ENCODE assay signal across 19 cellular contexts in the genomic region with DNA sequence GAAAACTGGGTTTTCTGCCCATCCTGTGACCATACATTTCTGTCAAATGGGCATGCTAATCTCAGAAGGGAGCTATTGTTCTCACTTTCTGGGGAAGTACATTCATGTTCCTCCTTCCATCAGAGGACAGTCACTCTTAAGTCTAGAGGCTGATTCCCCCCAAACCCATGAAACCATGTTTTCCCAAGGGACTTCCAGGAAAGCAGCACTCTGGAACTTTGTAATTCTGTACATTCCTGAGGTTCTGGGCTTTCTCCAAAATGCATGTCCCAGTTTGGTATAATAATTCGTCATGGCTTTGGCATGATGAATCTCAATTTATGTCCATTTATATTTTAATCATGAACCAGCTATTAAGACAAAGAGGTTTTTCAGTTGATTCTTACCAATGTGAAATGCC.
DNase-seq lines count a peak whose midpoint lies in the region; ATAC-seq and TF ChIP-seq lines count a peak whose summit lies in the region.
"Had no signal": no experiment of that assay in that cellular context is flagged by ENCODE, and none has a peak within 500 bp of the region (broad histone marks: within the 10 kb centered on the region; RNA-seq: fewer than 3 reads in every experiment).

No MANE protein-coding gene starts in this region.

- no peak for ATAC-seq in GM18519 (IDR thresholded peaks at IDR 0.05; ENCODE audit: low FRiP score, unreplicated experiment)
- ATAC-seq in omental fat pad (ENCODE audit: low FRiP score) = no peak
- ATAC-seq: heart right ventricle had no signal

- H3K4me1 Mint-ChIP-seq in chondrocyte (ENCODE audit: low read depth) = peaks cover 55% of the 10 kb centered on the region

- H3K27me3 ChIP-seq in MG63 = no peaks in the 10 kb centered on the region
- H3K27me3 ChIP-seq: heart right ventricle had no signal

- H3K4me3 Mint-ChIP-seq in chondrocyte (ENCODE audit: unreplicated experiment) = no peak overlapping the region
- H3K4me3 Mint-ChIP-seq: nephron; stimulated activated naive CD8-positive, alpha-beta T cell treated with anti-CD3 and anti-CD28 coated beads, Interleukin-15, Interleukin-2, amounts not matched to agents 100 ng/mL and 50 ng/mL, for 24 hours had no signal

- DNase-seq in AG09319 (ENCODE audit: extremely low read depth, low read depth) (peak; percentile 72), MG63 (peak; percentile 12), chondrocyte (ENCODE audit: low spot score) (no peak), iris pigment epithelial cell (ENCODE audit: low read depth) (peak; percentile 8), NCI-H2171 (lab: John Stamatoyannopoulos, UW) (no peak), Ammon's horn (ENCODE audit: low spot score) (no peak), omental fat pad (ENCODE audit: low spot score) (no peak)
- DNase-seq: activated effector memory CD4-positive, alpha-beta T cell treated with anti-CD3 and anti-CD28 coated beads, Interleukin-2, amount 50 U/mL, for 16 hours; amniotic stem cell; Caco-2; heart right ventricle; kidney; MM.1S; NCI-H187; SIG-M5 had no signal

- TF ChIP-seq CTCF in AG09319 (IDR thresholded peaks at IDR 0.05; ENCODE audit: low read depth, low read length) = no peak
- TF ChIP-seq CTCF in chondrocyte (IDR thresholded peaks at IDR 0.05) = no peak
- TF ChIP-seq CTCF in omental fat pad (IDR thresholded peaks at IDR 0.05) = no peak

- no peaks in the 10 kb centered on the region for H3K9me3 ChIP-seq in MG63
- H3K9me3 ChIP-seq: Caco-2, heart right ventricle had no signal

- peaks cover 3% of the 10 kb centered on the region for H3K9me3 Mint-ChIP-seq in chondrocyte (ENCODE audit: low read depth)
- H3K9me3 Mint-ChIP-seq: nephron had no signal

- H3K36me3 ChIP-seq in MG63 = no peaks in the 10 kb centered on the region
- H3K36me3 ChIP-seq: heart right ventricle had no signal

- peak overlapping the region; percentile 42 for H3K27ac Mint-ChIP-seq in chondrocyte (ENCODE audit: unreplicated experiment)
- H3K27ac Mint-ChIP-seq: nephron; stimulated activated naive CD8-positive, alpha-beta T cell treated with anti-CD3 and anti-CD28 coated beads, Interleukin-15, Interleukin-2, amounts not matched to agents 100 ng/mL and 50 ng/mL, for 24 hours had no signal

- no peaks in the 10 kb centered on the region for H3K27me3 Mint-ChIP-seq in chondrocyte (ENCODE audit: low read depth)
- H3K27me3 Mint-ChIP-seq: stimulated activated naive CD8-positive, alpha-beta T cell treated with anti-CD3 and anti-CD28 coated beads, Interleukin-15, Interleukin-2, amounts not matched to agents 100 ng/mL and 50 ng/mL, for 24 hours had no signal

- H3K4me3 ChIP-seq in MG63 = no peak overlapping the region
- H3K4me3 ChIP-seq: coronary artery, heart right ventricle had no signal

- H3K36me3 Mint-ChIP-seq in chondrocyte (ENCODE audit: low read depth) = peaks cover 2% of the 10 kb centered on the region

Comparison
In these comparisons a context has a peak if more than half of its experiments do, and no peak if none do; other contexts are left out.
1. DNase-seq: peak in AG09319 (single experiment), MG63 (single experiment) and iris pigment epithelial cell (single experiment); none in chondrocyte (single experiment), NCI-H2171 (single experiment), Ammon's horn (single experiment) and omental fat pad (single experiment).